Comparison of ENCODE assay signal across 7 cellular contexts in genomic region chr3:105365536-105366301, GRCh38. TPM values are rescaled to one million over a fixed set of nuclear protein-coding genes. Genes with fewer than 3 reads are reported as not detected.
DNase-seq lines count a peak whose midpoint lies in the region; ATAC-seq, FAIRE-seq and TF ChIP-seq lines count a peak whose summit lies in the region.

No MANE protein-coding gene starts in this region.

- FAIRE-seq in kidney (lab: Jason Lieb, UNC): no peak

- intact Hi-C loops in kidney (cut with DNase I): no loop called here

- peak overlapping the region; percentile 82 to 92 for H3K4me3 ChIP-seq in kidney (ENCODE audit: low read length in 2 of 2)

- peak overlapping the region; percentile 95 to 96 for H3K4me3 Mint-ChIP-seq in stimulated activated naive B cell treated with anti-CD40 and anti-IgM and Interleukin-4, amounts not matched to agents 10 μg/mL and 1 μg/mL and 100 μg/mL, for 72 hours

- no peaks in the 10 kb centered on the region for H3K9me3 ChIP-seq in kidney (ENCODE audit: control insufficient read depth in 1 of 2, low read length in 2 of 2)

- H3K4me1 ChIP-seq in kidney (ENCODE audit: control insufficient read depth in 1 of 2, insufficient read depth in 1 of 2, low read depth in 1 of 2, low read length in 2 of 2): peaks cover 0 to 5% of the 10 kb centered on the region in 2 donors

- peaks cover 0 to 4% of the 10 kb centered on the region in 2 donors for H3K27me3 Mint-ChIP-seq in stimulated activated naive B cell treated with anti-CD40 and anti-IgM and Interleukin-4, amounts not matched to agents 10 μg/mL and 1 μg/mL and 100 μg/mL, for 72 hours

- no peaks in the 10 kb centered on the region for H3K9me3 Mint-ChIP-seq in stimulated activated naive B cell treated with anti-CD40 and anti-IgM and Interleukin-4, amounts not matched to agents 10 μg/mL and 1 μg/mL and 100 μg/mL, for 72 hours

- peak overlapping the region; percentile 55 to 75 for H3K9ac ChIP-seq in kidney (ENCODE audit: low read length in 2 of 2)

- no peaks in the 10 kb centered on the region for H3K36me3 ChIP-seq in kidney (ENCODE audit: control insufficient read depth in 1 of 2, insufficient read depth in 2 of 2, low read length in 2 of 2)

- DNase-seq in GM10266 (ENCODE audit: extremely low spot score) (no peak), NCI-H524 (lab: John Stamatoyannopoulos, UW) (peak; percentile 80 to 93), brain pericyte (ENCODE audit: low read depth, low spot score) (peak; percentile 50), kidney (no peak), GDM1 (lab: John Stamatoyannopoulos, UW) (no peak)
- DNase-seq in stimulated activated naive B cell treated with anti-CD40 and anti-IgM and Interleukin-4, amounts not matched to agents 10 μg/mL and 1 μg/mL and 100 μg/mL, for 72 hours: peak; percentile 2

- H3K27ac Mint-ChIP-seq in stimulated activated naive B cell treated with anti-CD40 and anti-IgM and Interleukin-4, amounts not matched to agents 10 μg/mL and 1 μg/mL and 100 μg/mL, for 72 hours: peak overlapping the region; percentile 100

- H3K36me3 Mint-ChIP-seq in stimulated activated naive B cell treated with anti-CD40 and anti-IgM and Interleukin-4, amounts not matched to agents 10 μg/mL and 1 μg/mL and 100 μg/mL, for 72 hours: peaks cover 2 to 9% of the 10 kb centered on the region in 2 donors

- peak overlapping the region; percentile 19 to 40 for H3K27ac ChIP-seq in kidney (ENCODE audit: low read depth in 2 of 2, low read length in 2 of 2)

- peaks cover 18 to 52% of the 10 kb centered on the region in 2 donors for H3K4me1 Mint-ChIP-seq in stimulated activated naive B cell treated with anti-CD40 and anti-IgM and Interleukin-4, amounts not matched to agents 10 μg/mL and 1 μg/mL and 100 μg/mL, for 72 hours

- no peak for ATAC-seq in stimulated activated naive B cell treated with anti-CD40 and anti-IgM and Interleukin-4, amounts not matched to agents 10 μg/mL and 1 μg/mL and 100 μg/mL, for 72 hours (replicated peaks)
- ATAC-seq in HG03175 (IDR thresholded peaks at IDR 0.05; ENCODE audit: unreplicated experiment): no peak

- TF ChIP-seq CTCF in GM10266 (IDR thresholded peaks at IDR 0.05; ENCODE audit: control insufficient read depth, insufficient read depth, low read depth, missing control alignments): peak; percentile 6
- TF ChIP-seq CTCF in kidney (IDR thresholded peaks at IDR 0.05; ENCODE audit: borderline replicate concordance, extremely low read depth, insufficient read depth): no peak

RNA-seq across cellular contexts. Expression of gene ALCAM, which starts 1.0 kb away (rescaled TPM):
- total RNA-seq in kidney: 36.4 TPM
- 15.1 TPM for polyA plus RNA-seq in kidney (ENCODE audit: insufficient read depth, low read depth, low replicate concordance)

Comparison
In these comparisons a context has a peak if more than half of its experiments do, and no peak if none do; other contexts are left out.
1. DNase-seq: peak in NCI-H524 (2 of 2), brain pericyte (single experiment) and stimulated activated naive B cell treated with anti-CD40 and anti-IgM and Interleukin-4, amounts not matched to agents 10 μg/mL and 1 μg/mL and 100 μg/mL, for 72 hours (single experiment); none in GM10266 (single experiment), kidney (single experiment) and GDM1 (single experiment).